Comparison of ENCODE assay signal across 9 cellular contexts in genomic region chr16:14309906-14310305, GRCh38.
DNase-seq lines count a peak whose midpoint lies in the region; ATAC-seq, FAIRE-seq and TF ChIP-seq lines count a peak whose summit lies in the region.
"Had no signal": no experiment of that assay in that cellular context is flagged by ENCODE, and none has a peak within 500 bp of the region (broad histone marks: within the 10 kb centered on the region; RNA-seq: fewer than 3 reads in every experiment).

No MANE protein-coding gene starts in this region.

- peak overlapping the region; percentile 98 for H3K4me3 ChIP-seq in A549
- H3K4me3 ChIP-seq in iPS-20b (ENCODE audit: low read length): no peak overlapping the region
- no peak overlapping the region for H3K4me3 ChIP-seq in tibial artery

- H3K4me3 Mint-ChIP-seq in activated T-helper 17 cell treated with anti-CD3 and anti-CD28 coated beads, Interleukin-2, amount 50 U/mL, for 72 hours: peak overlapping the region; percentile 73

- H3K9me3 ChIP-seq in A549: no peaks in the 10 kb centered on the region
- no peaks in the 10 kb centered on the region; the same call in 1 of the 2 replicates for H3K9me3 ChIP-seq in iPS-20b (ENCODE audit: insufficient read depth, low read depth, low read length)
- H3K9me3 ChIP-seq in tibial artery: no peaks in the 10 kb centered on the region

- peak; percentile 64 to 65 for ATAC-seq in A549
- peak; percentile 45 for ATAC-seq in activated T-helper 17 cell treated with anti-CD3 and anti-CD28 coated beads, Interleukin-2, amount 50 U/mL, for 72 hours (replicated peaks)

- H3K9ac ChIP-seq in iPS-20b (ENCODE audit: low read depth, low read length): peak overlapping the region; percentile 4; the same call in 1 of the 2 replicates

- no peaks in the 10 kb centered on the region for H3K9me3 Mint-ChIP-seq in activated T-helper 17 cell treated with anti-CD3 and anti-CD28 coated beads, Interleukin-2, amount 50 U/mL, for 72 hours

- H3K36me3 ChIP-seq in iPS-20b (ENCODE audit: insufficient read depth, low read depth, low read length) (no peaks in the 10 kb centered on the region), tibial artery (no peaks in the 10 kb centered on the region)

- TF ChIP-seq POLR2A in A549 (IDR thresholded peaks at IDR 0.05; ENCODE audit: low read length) (no peak), H54 (IDR thresholded peaks at IDR 0.05; ENCODE audit: low read depth, low read length) (no peak)

- intact Hi-C loops in tibial artery (cut with DNase I; ENCODE audit: low total_unique reads): loop anchor here (10.0 kb wide), 2 partner anchors 105 to 315 kb away; no protein-coding TSS in a partner anchor

- FAIRE-seq in A549 (lab: Jason Lieb, UNC) (no peak), H54 (lab: Jason Lieb, UNC) (no peak)

- peak overlapping the region; percentile 94 for H3K4me2 ChIP-seq in A549

- H3K4me1 ChIP-seq in A549 (peaks cover 91% of the 10 kb centered on the region), iPS-20b (ENCODE audit: insufficient read depth, low read length) (peaks cover 34% of the 10 kb centered on the region), tibial artery (peaks cover 4 to 83% (median 58%) of the 10 kb centered on the region in 4 donors)

- H3K4me1 Mint-ChIP-seq in activated T-helper 17 cell treated with anti-CD3 and anti-CD28 coated beads, Interleukin-2, amount 50 U/mL, for 72 hours: peaks cover 10% of the 10 kb centered on the region

- no peak for TF ChIP-seq EP300 in A549 (IDR thresholded peaks at IDR 0.05)

- DNase-seq in A549 (ENCODE audit: low read depth in 1 of 2, low spot score in 1 of 2): peak; percentile 73 to 74
- peak; percentile 71 for DNase-seq in H54 (ENCODE audit: insufficient read length, low spot score)
- DNase-seq in mesenteric fat pad (ENCODE audit: low spot score): no peak
- DNase-seq in NCI-H526 treated with DMSO at 0.1 percent for 48 hours (lab: John Stamatoyannopoulos, UW): no peak
- DNase-seq in tibial artery: no peak
- no peak for DNase-seq in foreskin melanocyte
- DNase-seq: NCI-H2171 had no signal

- peak overlapping the region; percentile 83 for H3K27ac Mint-ChIP-seq in activated T-helper 17 cell treated with anti-CD3 and anti-CD28 coated beads, Interleukin-2, amount 50 U/mL, for 72 hours

- H3K27ac ChIP-seq in A549 (peak overlapping the region; percentile 99 to 100), iPS-20b (ENCODE audit: low read length) (no peak overlapping the region), tibial artery (peak overlapping the region in 1 of 2 donors; percentile 69)

- H3K36me3 Mint-ChIP-seq in activated T-helper 17 cell treated with anti-CD3 and anti-CD28 coated beads, Interleukin-2, amount 50 U/mL, for 72 hours (ENCODE audit: low read depth): no peaks in the 10 kb centered on the region

- 11% methylated on average over 10 of the region's 10 CpGs for WGBS in A549 (ENCODE audit: missing lambda C conversion rate)

- CTCF ChIA-PET in A549 (lab: Yijun Ruan, JAX): interaction anchor here (0.5 to 4.3 kb wide), 12 partner anchors 9 to 218 kb away, joined by 3 to 20 read pairs (median 4); no protein-coding TSS in a partner anchor

- peaks cover 5% of the 10 kb centered on the region for H3K27me3 Mint-ChIP-seq in activated T-helper 17 cell treated with anti-CD3 and anti-CD28 coated beads, Interleukin-2, amount 50 U/mL, for 72 hours

- TF ChIP-seq CTCF in A549 (IDR thresholded peaks at IDR 0.05) (no peak), tibial artery (IDR thresholded peaks at IDR 0.05) (no peak)

- POLR2A ChIA-PET in A549 (lab: Yijun Ruan, JAX): interaction anchor here (0.7 to 1.2 kb wide), 2 partner anchors 54 to 219 kb away, joined by 3 read pairs; no protein-coding TSS in a partner anchor

- TF ChIP-seq RAD21 in A549 (conservative IDR thresholded peaks at IDR 0.05 in 1 of 2, IDR thresholded peaks at IDR 0.05 in 1 of 2): no peak

- no peaks in the 10 kb centered on the region for H3K27me3 ChIP-seq in iPS-20b (ENCODE audit: insufficient read depth, low read length)
- no peaks in the 10 kb centered on the region for H3K27me3 ChIP-seq in tibial artery

TF ChIP-seq in A549, 52 proteins besides CTCF, POLR2A, EP300 and RAD21:
- TF ChIP-seq TP53 (CRISPR knock-in tag; IDR thresholded peaks at IDR 0.05) (no peak), CHD4 (IDR thresholded peaks at IDR 0.05; ENCODE audit: borderline replicate concordance) (no peak), ZFP36 (IDR thresholded peaks at IDR 0.05; ENCODE audit: borderline replicate concordance, partially characterized antibody) (peak; percentile 41), EHMT2 (IDR thresholded peaks at IDR 0.05; ENCODE audit: low read depth) (no peak), FOSL2 (IDR thresholded peaks at IDR 0.05) (no peak), FOSL2 (CRISPR knock-in tag; IDR thresholded peaks at IDR 0.05) (peak; percentile 70), KDM1A (IDR thresholded peaks at IDR 0.05; ENCODE audit: low read depth) (peak; percentile 29; the same call in 1 of the 2 replicates), CEBPB (IDR thresholded peaks at IDR 0.05) (no peak), HDAC2 (IDR thresholded peaks at IDR 0.05) (no peak), ESRRA (IDR thresholded peaks at IDR 0.05; ENCODE audit: borderline replicate concordance, low read length) (no peak), TFCP2L1 (CRISPR knock-in tag; IDR thresholded peaks at IDR 0.05) (no peak), ZSCAN20 (CRISPR knock-in tag; IDR thresholded peaks at IDR 0.05) (no peak), HOXA7 (CRISPR knock-in tag; IDR thresholded peaks at IDR 0.05) (no peak), SMC3 (IDR thresholded peaks at IDR 0.05) (no peak), RFX5 (IDR thresholded peaks at IDR 0.05) (no peak), HOXB5 (CRISPR knock-in tag; IDR thresholded peaks at IDR 0.05) (no peak)
- TF ChIP-seq, protein P1, sequence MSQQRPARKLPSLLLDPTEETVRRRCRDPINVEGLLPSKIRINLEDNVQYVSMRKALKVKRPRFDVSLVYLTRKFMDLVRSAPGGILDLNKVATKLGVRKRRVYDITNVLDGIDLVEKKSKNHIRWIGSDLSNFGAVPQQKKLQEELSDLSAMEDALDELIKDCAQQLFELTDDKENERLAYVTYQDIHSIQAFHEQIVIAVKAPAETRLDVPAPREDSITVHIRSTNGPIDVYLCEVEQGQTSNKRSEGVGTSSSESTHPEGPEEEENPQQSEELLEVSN (IDR thresholded peaks at IDR 0.05; ENCODE audit: borderline replicate concordance, low read depth): no peak
- TF ChIP-seq, protein P2, sequence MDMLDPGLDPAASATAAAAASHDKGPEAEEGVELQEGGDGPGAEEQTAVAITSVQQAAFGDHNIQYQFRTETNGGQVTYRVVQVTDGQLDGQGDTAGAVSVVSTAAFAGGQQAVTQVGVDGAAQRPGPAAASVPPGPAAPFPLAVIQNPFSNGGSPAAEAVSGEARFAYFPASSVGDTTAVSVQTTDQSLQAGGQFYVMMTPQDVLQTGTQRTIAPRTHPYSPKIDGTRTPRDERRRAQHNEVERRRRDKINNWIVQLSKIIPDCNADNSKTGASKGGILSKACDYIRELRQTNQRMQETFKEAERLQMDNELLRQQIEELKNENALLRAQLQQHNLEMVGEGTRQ (IDR thresholded peaks at IDR 0.05): no peak
- TF ChIP-seq, protein P3, sequence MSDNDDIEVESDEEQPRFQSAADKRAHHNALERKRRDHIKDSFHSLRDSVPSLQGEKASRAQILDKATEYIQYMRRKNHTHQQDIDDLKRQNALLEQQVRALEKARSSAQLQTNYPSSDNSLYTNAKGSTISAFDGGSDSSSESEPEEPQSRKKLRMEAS (IDR thresholded peaks at IDR 0.05): no peak

Comparison
In these comparisons a context has a peak if more than half of its experiments do, and no peak if none do; other contexts are left out.
1. DNase-seq: peak in A549 (2 of 2) and H54 (single experiment); none in mesenteric fat pad (single experiment), NCI-H526 treated with DMSO at 0.1 percent for 48 hours (single experiment), tibial artery (0 of 2) and foreskin melanocyte (single experiment).